In the genomic region with DNA sequence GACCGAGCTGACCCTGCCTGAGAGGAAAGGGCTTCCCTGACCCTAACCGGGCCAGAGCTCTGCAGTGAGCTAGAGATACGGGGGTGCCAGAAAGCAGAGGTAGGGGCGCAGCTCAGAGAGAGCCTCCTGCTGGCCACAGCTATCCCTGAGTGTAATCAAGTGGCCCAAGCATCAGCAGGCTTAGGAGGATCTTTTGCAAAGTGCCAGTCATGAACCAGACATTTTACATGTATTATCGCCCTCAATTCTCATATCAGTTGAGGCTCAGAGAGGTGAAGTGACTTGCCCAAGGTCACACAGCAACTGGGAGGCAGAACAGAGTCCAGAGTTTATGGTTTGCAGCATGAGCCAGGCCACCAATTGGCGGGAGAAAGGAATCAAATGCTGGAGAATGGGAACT, we compare ENCODE assay signal across 12 cellular contexts. TPM values are rescaled to one million over a fixed set of nuclear protein-coding genes. Genes with fewer than 3 reads are reported as not detected.
DNase-seq lines count a peak whose midpoint lies in the region; ATAC-seq and TF ChIP-seq lines count a peak whose summit lies in the region.
"Had no signal": no experiment of that assay in that cellular context is flagged by ENCODE, and none has a peak within 500 bp of the region (broad histone marks: within the 10 kb centered on the region; RNA-seq: fewer than 3 reads in every experiment).

No MANE protein-coding gene starts in this region.

- H3K27ac ChIP-seq in 22Rv1 (peak overlapping the region; percentile 100), lower lobe of right lung (no peak overlapping the region)

- TF ChIP-seq CTCF in 22Rv1 (IDR thresholded peaks at IDR 0.05), result peak; percentile 24
- TF ChIP-seq CTCF in GM12872 (IDR thresholded peaks at IDR 0.05; ENCODE audit: insufficient read depth, low read depth, low read length), result peak; percentile 45
- peak; percentile 18 for TF ChIP-seq CTCF in astrocyte of the cerebellum (IDR thresholded peaks at IDR 0.05; ENCODE audit: low read depth, low read length, missing control alignments)
- TF ChIP-seq CTCF in lower lobe of right lung (IDR thresholded peaks at IDR 0.05), result no peak

- H3K4me1 ChIP-seq in lower lobe of right lung, result peaks cover 48% of the 10 kb centered on the region

- no peak for DNase-seq in astrocyte of the cerebellum (ENCODE audit: low read depth)
- DNase-seq in lower lobe of right lung, result peak; percentile 32
- DNase-seq in SW480 (ENCODE audit: low spot score), result no peak
- no peak for DNase-seq in NCI-H510A treated with DMSO at 0.1 percent for 48 hours (lab: John Stamatoyannopoulos, UW)
- DNase-seq: activated CD4-positive, alpha-beta T cell treated with anti-CD3 and anti-CD28 coated beads, Interleukin-2, amount 10 ng/mL, durations not matched to agents 24 days and 14 days; amniotic stem cell; Kasumi-1; mammary epithelial cell had no signal

- no peaks in the 10 kb centered on the region for H3K27me3 ChIP-seq in lower lobe of right lung (ENCODE audit: low read depth)

- in situ Hi-C loops in astrocyte of the cerebellum (cut with HindIII; ENCODE audit: low sequenced_read_pairs), result no loop called here

- no peak for TF ChIP-seq POLR2A in GM18505 (IDR thresholded peaks at IDR 0.05; ENCODE audit: borderline replicate concordance, extremely low read depth, insufficient read depth, insufficient read length)

- intact Hi-C loops in lower lobe of right lung (cut with DNase I), result no loop called here

- H3K36me3 ChIP-seq in lower lobe of right lung, result no peaks in the 10 kb centered on the region

- no peaks in the 10 kb centered on the region for H3K9me3 ChIP-seq in lower lobe of right lung

- H3K4me3 ChIP-seq in astrocyte of the cerebellum (ENCODE audit: low read depth, low read length) (no peak overlapping the region), lower lobe of right lung (no peak overlapping the region)

- ATAC-seq in lower lobe of right lung (no peak), GM18505 (IDR thresholded peaks at IDR 0.05; ENCODE audit: unreplicated experiment) (no peak), GM21526 (IDR thresholded peaks at IDR 0.05; ENCODE audit: low FRiP score, unreplicated experiment) (no peak)

RNA-seq across cellular contexts. Expression of a gene that starts 7.0 kb away (rescaled TPM):
- total RNA-seq in lower lobe of right lung, result 137 TPM

RNA-seq across cellular contexts. Expression of a gene that starts 35.3 kb away (rescaled TPM):
- total RNA-seq in lower lobe of right lung, result 1.1 TPM
